In the genomic region with DNA sequence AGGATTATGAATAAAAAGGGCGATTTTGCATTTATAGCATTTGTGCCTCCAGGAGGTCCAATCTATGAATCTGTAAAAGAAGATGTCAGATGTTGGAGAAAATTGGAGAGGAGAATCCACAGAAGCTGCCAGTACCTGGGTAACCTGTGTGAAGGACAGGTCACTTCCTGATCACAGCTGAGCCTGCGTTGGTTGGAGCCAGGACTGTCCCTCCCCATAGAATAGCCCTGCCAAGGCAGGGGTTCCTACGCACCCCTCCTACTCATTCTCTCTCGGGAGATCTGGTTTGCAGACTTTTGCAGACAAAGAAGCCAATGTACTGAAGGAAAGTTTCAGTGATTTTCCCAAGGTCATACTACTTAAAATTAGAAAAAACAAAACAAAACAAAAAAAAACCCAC, we compare ENCODE assay signal across 10 cellular contexts. TPM values are rescaled to one million over a fixed set of nuclear protein-coding genes. Genes with fewer than 3 reads are reported as not detected.
"Had no signal": no experiment of that assay in that cellular context is flagged by ENCODE, and none has a peak within 500 bp of the region (broad histone marks: within the 10 kb centered on the region; RNA-seq: fewer than 3 reads in every experiment).

No MANE protein-coding gene starts in this region.

- H3K27ac ChIP-seq: GM23248, HL-60 had no signal

- ATAC-seq: HepG2 had no signal

- H2AFZ ChIP-seq: GM23248 had no signal

- FAIRE-seq: H1, H54, HepG2 had no signal

- DNase-seq: GM23248, H9, HCEC 1CT, KBM-7 had no signal

- H3K4me3 ChIP-seq: GM23248 had no signal

- H3K9ac ChIP-seq: GM23248 had no signal

RNA-seq across cellular contexts. Expression of a gene that starts 10.3 kb away (rescaled TPM):
- total RNA-seq: GM23248, H1, H9, HepG2, HT1080 had no signal
- polyA plus RNA-seq: GM23248, H1, HepG2, IgD-negative memory B cell had no signal
